ENCODE assay signal across 8 cellular contexts in the genomic region with DNA sequence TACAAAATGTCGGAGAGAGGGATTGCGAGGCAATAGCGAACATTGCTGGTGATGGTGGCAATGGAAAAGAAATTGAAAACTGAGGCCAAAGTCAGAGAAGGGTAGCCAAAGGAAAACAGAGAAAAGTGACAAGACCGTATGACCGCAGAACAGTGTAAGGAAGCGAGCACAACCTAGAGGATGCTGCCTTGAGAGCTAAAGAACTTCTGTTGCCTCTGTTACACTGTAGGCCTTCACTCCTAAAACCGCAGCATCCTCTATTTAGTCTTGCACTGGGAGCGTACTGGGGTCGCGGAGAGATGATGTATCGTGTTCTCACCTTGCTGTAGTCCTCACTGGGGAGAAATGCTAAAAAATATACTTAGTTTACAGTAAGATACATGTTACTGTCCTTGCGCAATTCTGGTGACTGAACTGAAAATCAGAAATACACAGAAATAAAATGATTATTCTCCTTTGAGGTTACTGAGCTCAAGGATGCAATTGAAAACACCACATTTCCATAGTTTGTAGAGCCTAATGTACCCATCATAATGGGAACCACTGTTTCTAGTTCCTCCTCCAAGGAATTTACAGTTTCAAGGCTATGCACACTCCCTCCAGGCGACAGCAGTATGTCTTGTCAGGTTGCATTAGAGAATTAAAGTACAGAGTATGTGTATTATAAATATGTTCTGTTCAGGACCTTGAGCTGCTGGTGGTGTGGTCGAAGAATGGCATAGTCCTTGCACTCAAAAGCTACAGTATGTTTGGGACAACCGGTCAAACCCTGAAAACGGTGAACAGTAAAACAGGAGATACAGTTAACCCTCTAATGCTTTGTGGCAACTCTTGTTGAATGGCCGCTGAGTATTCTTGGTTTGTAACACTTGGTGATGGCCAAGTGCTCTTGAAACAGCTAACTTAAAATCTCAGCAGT. TPM values are rescaled to one million over a fixed set of nuclear protein-coding genes. Genes with fewer than 3 reads are reported as not detected.
DNase-seq lines count a peak whose midpoint lies in the region; ATAC-seq, FAIRE-seq and TF ChIP-seq lines count a peak whose summit lies in the region.

No MANE protein-coding gene starts in this region.

- no peaks in the 10 kb centered on the region for H3K36me3 ChIP-seq in colonic mucosa
- no peaks in the 10 kb centered on the region for H3K36me3 ChIP-seq in aorta (ENCODE audit: control insufficient read depth in 1 of 2, insufficient read depth in 2 of 2, low read length in 1 of 2)

- no peaks in the 10 kb centered on the region for H3K27me3 Mint-ChIP-seq in mesothelial cell of epicardium (ENCODE audit: low read depth)

- no peaks in the 10 kb centered on the region for H3K36me3 Mint-ChIP-seq in mesothelial cell of epicardium

- H3K4me1 Mint-ChIP-seq in mesothelial cell of epicardium: peaks cover 53% of the 10 kb centered on the region

- H3K9ac ChIP-seq in colonic mucosa (ENCODE audit: low read depth in 2 of 2, low read length in 2 of 2): peak overlapping the region; percentile 93 to 95

- TF ChIP-seq CTCF in AG09309 (IDR thresholded peaks at IDR 0.05; ENCODE audit: control insufficient read depth, insufficient read depth, low read depth, low read length, missing control alignments): no peak
- no peak for TF ChIP-seq CTCF in GM12875 (IDR thresholded peaks at IDR 0.05; ENCODE audit: borderline replicate concordance, insufficient read depth, low read depth, low read length)
- no peak for TF ChIP-seq CTCF in colonic mucosa (IDR thresholded peaks at IDR 0.05)
- no peak for TF ChIP-seq CTCF in mesothelial cell of epicardium (IDR thresholded peaks at IDR 0.05; ENCODE audit: unreplicated experiment)

- DNase-seq in AG09309 (ENCODE audit: low read depth) (no peak), RCC 7860 (ENCODE audit: low spot score) (peak; percentile 37), colonic mucosa (peak; percentile 24), mesothelial cell of epicardium (ENCODE audit: low spot score in 2 of 2, unreplicated experiment in 2 of 2) (no peak), aorta (no peak)

- H3K9me3 Mint-ChIP-seq in mesothelial cell of epicardium: no peaks in the 10 kb centered on the region

- H3K4me3 Mint-ChIP-seq in mesothelial cell of epicardium: peak overlapping the region; percentile 93

- WGBS in aorta, 2 donors: 6 to 9% methylated on average over 17 of the region's 17 CpGs

- no peaks in the 10 kb centered on the region for H3K27me3 ChIP-seq in colonic mucosa
- no peaks in the 10 kb centered on the region for H3K27me3 ChIP-seq in aorta (ENCODE audit: control insufficient read depth in 1 of 2, insufficient read depth in 2 of 2, low read length in 1 of 2)

- intact Hi-C loops in colonic mucosa (cut with DNase I): no loop called here
- intact Hi-C loops in aorta (cut with DNase I): loop anchor here (2.0 to 10.0 kb wide), 3 partner anchors 41 to 107 kb away; no protein-coding TSS in a partner anchor

- ATAC-seq in aorta (ENCODE audit: low FRiP score) (no peak), GM18498 (IDR thresholded peaks at IDR 0.05; ENCODE audit: unreplicated experiment) (no peak), HG03175 (IDR thresholded peaks at IDR 0.05; ENCODE audit: unreplicated experiment) (no peak)

- peaks cover 8% of the 10 kb centered on the region for H3K4me1 ChIP-seq in colonic mucosa
- peaks cover 0 to 2% of the 10 kb centered on the region in 2 donors for H3K4me1 ChIP-seq in aorta (ENCODE audit: control insufficient read depth in 1 of 2, insufficient read depth in 2 of 2, low read length in 2 of 2)

- H3K4me3 ChIP-seq in AG09309 (ENCODE audit: control insufficient read depth, low read depth, low read length) (peak overlapping the region; percentile 86), GM12875 (ENCODE audit: low read depth, low read length) (peak overlapping the region; percentile 88), colonic mucosa (peak overlapping the region; percentile 85), aorta (ENCODE audit: low read length in 2 of 2) (peak overlapping the region; percentile 89 to 97)

- H3K27ac Mint-ChIP-seq in mesothelial cell of epicardium: peak overlapping the region; percentile 99

- no peaks in the 10 kb centered on the region for H3K9me3 ChIP-seq in colonic mucosa
- H3K9me3 ChIP-seq in aorta (ENCODE audit: control insufficient read depth, low read length): no peaks in the 10 kb centered on the region

- H3K27ac ChIP-seq in colonic mucosa (peak overlapping the region; percentile 99), aorta (ENCODE audit: low read depth in 1 of 2, low read length in 2 of 2) (peak overlapping the region; percentile 34 to 89)

- FAIRE-seq in RCC 7860 (lab: Jason Lieb, UNC): no peak

RNA-seq across cellular contexts. Expression of a gene that starts 1.3 kb away (rescaled TPM):
- 10 to 100 TPM; 45.4 to 64.7 TPM for total RNA-seq in colonic mucosa
- total RNA-seq in mesothelial cell of epicardium: 58.3 to 63.2 TPM (median 61.6 TPM) in 3 replicates
- total RNA-seq in aorta: 100 to 1,000 TPM; 106 to 107 TPM
- 100 to 1,000 TPM in 1 of 2 donors, 10 to 100 TPM in 1; 60.1 to 164 TPM for polyA plus RNA-seq in aorta

Comparison
In these comparisons a context has a peak if more than half of its experiments do, and no peak if none do; other contexts are left out.
1. DNase-seq: peak in RCC 7860 (single experiment) and colonic mucosa (single experiment); none in AG09309 (single experiment), mesothelial cell of epicardium (0 of 2) and aorta (0 of 2).
2. Peak in every context shown above with its lines, with median percentiles within 50 percentile points of each other: H3K4me3 ChIP-seq.